1 cellular context compared by ENCODE assay signal in genomic region chr7:2353650-2354172, GRCh38.
TF ChIP-seq lines count a peak whose summit lies in the region.

No MANE protein-coding gene starts in this region.

TF ChIP-seq in HepG2, 621 proteins besides CTCF, POLR2A, EP300 and RAD21 (continued from another document and continues in another):
- TF ChIP-seq GMEB1 (CRISPR knock-in tag; IDR thresholded peaks at IDR 0.05; ENCODE audit: borderline replicate concordance) (no peak; the same call in 1 of the 2 replicates), SP140L (CRISPR knock-in tag; IDR thresholded peaks at IDR 0.05; ENCODE audit: borderline replicate concordance) (0 out of 2 replicates have a peak, but pooled peaks have one; percentile 48), HMG20A (CRISPR knock-in tag; IDR thresholded peaks at IDR 0.05; ENCODE audit: borderline replicate concordance) (no peak), RXRA (CRISPR knock-in tag; IDR thresholded peaks at IDR 0.05) (peak; percentile 74), NFKB2 (CRISPR knock-in tag; IDR thresholded peaks at IDR 0.05; ENCODE audit: borderline replicate concordance) (peak; percentile 98), NFRKB (IDR thresholded peaks at IDR 0.05) (no peak), AHR (CRISPR knock-in tag; IDR thresholded peaks at IDR 0.05) (peak; percentile 96), NCOA2 (CRISPR knock-in tag; IDR thresholded peaks at IDR 0.05) (no peak; the same call in 1 of the 2 replicates), ZMYM3 (CRISPR knock-in tag; IDR thresholded peaks at IDR 0.05) (peak; percentile 74; the same call in 1 of the 2 replicates), TBX2 (CRISPR knock-in tag; IDR thresholded peaks at IDR 0.05; ENCODE audit: borderline replicate concordance) (peak; percentile 77), BRF2 (CRISPR knock-in tag; IDR thresholded peaks at IDR 0.05) (peak; percentile 87; the same call in 1 of the 2 replicates), MTERF4 (CRISPR knock-in tag; IDR thresholded peaks at IDR 0.05) (no peak), RXRB (CRISPR knock-in tag; IDR thresholded peaks at IDR 0.05; ENCODE audit: borderline replicate concordance) (no peak; the same call in 1 of the 2 replicates), ZNF883 (CRISPR knock-in tag; IDR thresholded peaks at IDR 0.05; ENCODE audit: not compliant biosample characterization) (peak; percentile 90), SIN3B (IDR thresholded peaks at IDR 0.05; ENCODE audit: low read length) (no peak), KAT2B (IDR thresholded peaks at IDR 0.05; ENCODE audit: borderline replicate concordance, low read depth, low read length) (no peak), AGO1 (IDR thresholded peaks at IDR 0.05; ENCODE audit: low read depth, low read length, poor library complexity, severe bottlenecking) (no peak), ZNF12 (CRISPR knock-in tag; IDR thresholded peaks at IDR 0.05) (no peak; the same call in 1 of the 2 replicates), SP1 (IDR thresholded peaks at IDR 0.05) (no peak), SP1 (CRISPR knock-in tag; IDR thresholded peaks at IDR 0.05) (peak; percentile 92), CBX1 (IDR thresholded peaks at IDR 0.05; ENCODE audit: low read depth) (peak; percentile 51), ZNF768 (CRISPR knock-in tag; IDR thresholded peaks at IDR 0.05) (peak; percentile 79; the same call in 1 of the 2 replicates), ZNF816 (CRISPR knock-in tag; IDR thresholded peaks at IDR 0.05; ENCODE audit: borderline replicate concordance) (peak; percentile 82; the same call in 1 of the 2 replicates), HES4 (CRISPR knock-in tag; IDR thresholded peaks at IDR 0.05; ENCODE audit: borderline replicate concordance) (peak; percentile 96; the same call in 1 of the 2 replicates), ZNF75D (CRISPR knock-in tag; IDR thresholded peaks at IDR 0.05; ENCODE audit: borderline replicate concordance) (no peak), CHCHD3 (CRISPR knock-in tag; IDR thresholded peaks at IDR 0.05) (peak; percentile 92; the same call in 1 of the 2 replicates), THAP9 (CRISPR knock-in tag; IDR thresholded peaks at IDR 0.05; ENCODE audit: borderline replicate concordance) (peak; percentile 71; the same call in 1 of the 2 replicates), JUND (CRISPR knock-in tag; IDR thresholded peaks at IDR 0.05) (no peak), KLF6 (CRISPR knock-in tag; IDR thresholded peaks at IDR 0.05) (peak; percentile 79; the same call in 1 of the 2 replicates), ZFP36L2 (CRISPR knock-in tag; IDR thresholded peaks at IDR 0.05) (peak; percentile 88; the same call in 1 of the 2 replicates), ZNF20 (CRISPR knock-in tag; IDR thresholded peaks at IDR 0.05) (no peak), PCBP1 (IDR thresholded peaks at IDR 0.05; ENCODE audit: borderline replicate concordance, low read depth, low read length) (no peak), TARDBP (CRISPR knock-in tag; IDR thresholded peaks at IDR 0.05) (peak; percentile 52), PHB2 (IDR thresholded peaks at IDR 0.05; ENCODE audit: partially characterized antibody) (no peak), KDM3A (CRISPR knock-in tag; IDR thresholded peaks at IDR 0.05; ENCODE audit: low read depth) (no peak), JDP2 (CRISPR knock-in tag; IDR thresholded peaks at IDR 0.05; ENCODE audit: borderline replicate concordance) (no peak), STAT5B (CRISPR knock-in tag; IDR thresholded peaks at IDR 0.05) (0 out of 2 replicates have a peak, but pooled peaks have one; percentile 77), ZNF484 (CRISPR knock-in tag; IDR thresholded peaks at IDR 0.05; ENCODE audit: borderline replicate concordance, low read depth) (no peak; the same call in 1 of the 2 replicates)
- TF ChIP-seq, protein P1, sequence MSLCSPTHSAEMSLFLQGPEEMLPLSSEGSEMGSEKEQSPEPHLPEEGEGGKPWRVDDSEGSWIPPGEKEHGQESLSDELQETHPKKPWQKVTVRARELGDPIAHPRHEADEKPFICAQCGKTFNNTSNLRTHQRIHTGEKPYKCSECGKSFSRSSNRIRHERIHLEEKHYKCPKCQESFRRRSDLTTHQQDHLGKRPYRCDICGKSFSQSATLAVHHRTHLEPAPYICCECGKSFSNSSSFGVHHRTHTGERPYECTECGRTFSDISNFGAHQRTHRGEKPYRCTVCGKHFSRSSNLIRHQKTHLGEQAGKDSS (CRISPR knock-in tag; IDR thresholded peaks at IDR 0.05; ENCODE audit: borderline replicate concordance, low read depth) = peak; percentile 76
- TF ChIP-seq, protein P2, sequence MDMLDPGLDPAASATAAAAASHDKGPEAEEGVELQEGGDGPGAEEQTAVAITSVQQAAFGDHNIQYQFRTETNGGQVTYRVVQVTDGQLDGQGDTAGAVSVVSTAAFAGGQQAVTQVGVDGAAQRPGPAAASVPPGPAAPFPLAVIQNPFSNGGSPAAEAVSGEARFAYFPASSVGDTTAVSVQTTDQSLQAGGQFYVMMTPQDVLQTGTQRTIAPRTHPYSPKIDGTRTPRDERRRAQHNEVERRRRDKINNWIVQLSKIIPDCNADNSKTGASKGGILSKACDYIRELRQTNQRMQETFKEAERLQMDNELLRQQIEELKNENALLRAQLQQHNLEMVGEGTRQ (IDR thresholded peaks at IDR 0.05; ENCODE audit: low read depth, low read length) = peak; percentile 94
- TF ChIP-seq, protein P2 (CRISPR knock-in tag; IDR thresholded peaks at IDR 0.05; ENCODE audit: borderline replicate concordance) = peak; percentile 99
- TF ChIP-seq, protein P3, sequence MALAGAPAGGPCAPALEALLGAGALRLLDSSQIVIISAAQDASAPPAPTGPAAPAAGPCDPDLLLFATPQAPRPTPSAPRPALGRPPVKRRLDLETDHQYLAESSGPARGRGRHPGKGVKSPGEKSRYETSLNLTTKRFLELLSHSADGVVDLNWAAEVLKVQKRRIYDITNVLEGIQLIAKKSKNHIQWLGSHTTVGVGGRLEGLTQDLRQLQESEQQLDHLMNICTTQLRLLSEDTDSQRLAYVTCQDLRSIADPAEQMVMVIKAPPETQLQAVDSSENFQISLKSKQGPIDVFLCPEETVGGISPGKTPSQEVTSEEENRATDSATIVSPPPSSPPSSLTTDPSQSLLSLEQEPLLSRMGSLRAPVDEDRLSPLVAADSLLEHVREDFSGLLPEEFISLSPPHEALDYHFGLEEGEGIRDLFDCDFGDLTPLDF (CRISPR knock-in tag; IDR thresholded peaks at IDR 0.05) = peak; percentile 95
- TF ChIP-seq, protein P4, sequence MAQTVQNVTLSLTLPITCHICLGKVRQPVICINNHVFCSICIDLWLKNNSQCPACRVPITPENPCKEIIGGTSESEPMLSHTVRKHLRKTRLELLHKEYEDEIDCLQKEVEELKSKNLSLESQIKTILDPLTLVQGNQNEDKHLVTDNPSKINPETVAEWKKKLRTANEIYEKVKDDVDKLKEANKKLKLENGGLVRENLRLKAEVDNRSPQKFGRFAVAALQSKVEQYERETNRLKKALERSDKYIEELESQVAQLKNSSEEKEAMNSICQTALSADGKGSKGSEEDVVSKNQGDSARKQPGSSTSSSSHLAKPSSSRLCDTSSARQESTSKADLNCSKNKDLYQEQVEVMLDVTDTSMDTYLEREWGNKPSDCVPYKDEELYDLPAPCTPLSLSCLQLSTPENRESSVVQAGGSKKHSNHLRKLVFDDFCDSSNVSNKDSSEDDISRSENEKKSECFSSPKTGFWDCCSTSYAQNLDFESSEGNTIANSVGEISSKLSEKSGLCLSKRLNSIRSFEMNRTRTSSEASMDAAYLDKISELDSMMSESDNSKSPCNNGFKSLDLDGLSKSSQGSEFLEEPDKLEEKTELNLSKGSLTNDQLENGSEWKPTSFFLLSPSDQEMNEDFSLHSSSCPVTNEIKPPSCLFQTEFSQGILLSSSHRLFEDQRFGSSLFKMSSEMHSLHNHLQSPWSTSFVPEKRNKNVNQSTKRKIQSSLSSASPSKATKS (CRISPR knock-in tag; IDR thresholded peaks at IDR 0.05) = no peak
- TF ChIP-seq, protein P5, sequence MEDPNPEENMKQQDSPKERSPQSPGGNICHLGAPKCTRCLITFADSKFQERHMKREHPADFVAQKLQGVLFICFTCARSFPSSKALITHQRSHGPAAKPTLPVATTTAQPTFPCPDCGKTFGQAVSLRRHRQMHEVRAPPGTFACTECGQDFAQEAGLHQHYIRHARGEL (CRISPR knock-in tag; IDR thresholded peaks at IDR 0.05) = no peak
- TF ChIP-seq, protein P6, sequence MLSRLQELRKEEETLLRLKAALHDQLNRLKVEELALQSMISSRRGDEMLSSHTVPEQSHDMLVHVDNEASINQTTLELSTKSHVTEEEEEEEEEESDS (CRISPR knock-in tag; IDR thresholded peaks at IDR 0.05; ENCODE audit: borderline replicate concordance) = peak; percentile 68
- TF ChIP-seq, protein P7, sequence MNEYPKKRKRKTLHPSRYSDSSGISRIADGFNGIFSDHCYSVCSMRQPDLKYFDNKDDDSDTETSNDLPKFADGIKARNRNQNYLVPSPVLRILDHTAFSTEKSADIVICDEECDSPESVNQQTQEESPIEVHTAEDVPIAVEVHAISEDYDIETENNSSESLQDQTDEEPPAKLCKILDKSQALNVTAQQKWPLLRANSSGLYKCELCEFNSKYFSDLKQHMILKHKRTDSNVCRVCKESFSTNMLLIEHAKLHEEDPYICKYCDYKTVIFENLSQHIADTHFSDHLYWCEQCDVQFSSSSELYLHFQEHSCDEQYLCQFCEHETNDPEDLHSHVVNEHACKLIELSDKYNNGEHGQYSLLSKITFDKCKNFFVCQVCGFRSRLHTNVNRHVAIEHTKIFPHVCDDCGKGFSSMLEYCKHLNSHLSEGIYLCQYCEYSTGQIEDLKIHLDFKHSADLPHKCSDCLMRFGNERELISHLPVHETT (CRISPR knock-in tag; conservative IDR thresholded peaks at IDR 0.05) = peak; percentile 79; the same call in 1 of the 2 replicates
- TF ChIP-seq, protein P8, sequence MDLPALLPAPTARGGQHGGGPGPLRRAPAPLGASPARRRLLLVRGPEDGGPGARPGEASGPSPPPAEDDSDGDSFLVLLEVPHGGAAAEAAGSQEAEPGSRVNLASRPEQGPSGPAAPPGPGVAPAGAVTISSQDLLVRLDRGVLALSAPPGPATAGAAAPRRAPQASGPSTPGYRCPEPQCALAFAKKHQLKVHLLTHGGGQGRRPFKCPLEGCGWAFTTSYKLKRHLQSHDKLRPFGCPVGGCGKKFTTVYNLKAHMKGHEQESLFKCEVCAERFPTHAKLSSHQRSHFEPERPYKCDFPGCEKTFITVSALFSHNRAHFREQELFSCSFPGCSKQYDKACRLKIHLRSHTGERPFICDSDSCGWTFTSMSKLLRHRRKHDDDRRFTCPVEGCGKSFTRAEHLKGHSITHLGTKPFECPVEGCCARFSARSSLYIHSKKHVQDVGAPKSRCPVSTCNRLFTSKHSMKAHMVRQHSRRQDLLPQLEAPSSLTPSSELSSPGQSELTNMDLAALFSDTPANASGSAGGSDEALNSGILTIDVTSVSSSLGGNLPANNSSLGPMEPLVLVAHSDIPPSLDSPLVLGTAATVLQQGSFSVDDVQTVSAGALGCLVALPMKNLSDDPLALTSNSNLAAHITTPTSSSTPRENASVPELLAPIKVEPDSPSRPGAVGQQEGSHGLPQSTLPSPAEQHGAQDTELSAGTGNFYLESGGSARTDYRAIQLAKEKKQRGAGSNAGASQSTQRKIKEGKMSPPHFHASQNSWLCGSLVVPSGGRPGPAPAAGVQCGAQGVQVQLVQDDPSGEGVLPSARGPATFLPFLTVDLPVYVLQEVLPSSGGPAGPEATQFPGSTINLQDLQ (CRISPR knock-in tag; IDR thresholded peaks at IDR 0.05) = peak; percentile 78; the same call in 1 of the 2 replicates
